1 cellular context compared by ENCODE assay signal in the genomic region with DNA sequence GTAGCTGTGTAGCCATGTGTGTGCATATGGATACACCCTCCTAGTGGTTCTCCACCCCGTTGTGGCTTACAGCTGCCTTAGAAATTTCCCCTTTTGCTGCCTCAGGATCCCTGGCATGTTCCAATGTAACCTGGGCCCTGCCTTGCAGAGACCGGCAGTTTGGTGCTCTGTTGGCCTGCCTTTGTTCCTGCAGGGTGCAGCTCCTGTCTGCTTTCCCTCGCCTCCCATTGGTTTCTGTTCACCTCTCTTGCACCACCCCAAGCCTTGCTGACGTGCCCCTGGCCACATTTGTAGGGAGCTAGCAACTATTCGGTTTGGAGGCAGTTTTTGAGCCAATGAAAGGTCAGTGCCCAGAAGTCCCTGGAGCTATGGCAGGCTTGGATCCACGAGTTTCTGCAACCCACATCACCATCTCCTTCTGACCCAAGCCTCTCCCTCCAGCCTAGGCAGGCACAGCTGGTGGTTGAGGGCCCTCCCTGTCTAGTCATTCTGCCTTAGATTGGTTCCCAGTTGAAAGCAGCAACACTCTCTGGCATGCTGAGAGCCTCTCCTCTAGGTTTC.
TF ChIP-seq lines count a peak whose summit lies in the region.

No MANE protein-coding gene starts in this region.

TF ChIP-seq in H1, 55 proteins besides CTCF, POLR2A, EP300 and RAD21:
- TF ChIP-seq CEBPB (IDR thresholded peaks at IDR 0.05; ENCODE audit: low read depth, low read length), result no peak
- TF ChIP-seq SAP30 (IDR thresholded peaks at IDR 0.05; ENCODE audit: insufficient read depth, insufficient replicate concordance, low read length), result no peak
- no peak for TF ChIP-seq SP4 (IDR thresholded peaks at IDR 0.05; ENCODE audit: low read length)
- TF ChIP-seq TCF12 (IDR thresholded peaks at IDR 0.05; ENCODE audit: low read depth, low read length), result no peak
- TF ChIP-seq JUND (IDR thresholded peaks at IDR 0.05; ENCODE audit: low read length), result no peak
- no peak for TF ChIP-seq RXRA (IDR thresholded peaks at IDR 0.05; ENCODE audit: insufficient read depth, low read depth, low read length)
- no peak for TF ChIP-seq BRCA1 (IDR thresholded peaks at IDR 0.05; ENCODE audit: low read depth, low read length)
- TF ChIP-seq SUZ12 (IDR thresholded peaks at IDR 0.05; ENCODE audit: low read length), result no peak
- no peak for TF ChIP-seq GTF2F1 (IDR thresholded peaks at IDR 0.05; ENCODE audit: borderline replicate concordance, low read depth, low read length)
- no peak for TF ChIP-seq EGR1 (IDR thresholded peaks at IDR 0.05; ENCODE audit: borderline replicate concordance, low read depth, low read length)
